Comparison of ENCODE assay signal across 21 cellular contexts in genomic region chr2:85733121-85733960, GRCh38. TPM values are rescaled to one million over a fixed set of nuclear protein-coding genes. Genes with fewer than 3 reads are reported as not detected.
DNase-seq lines count a peak whose midpoint lies in the region; ATAC-seq and TF ChIP-seq lines count a peak whose summit lies in the region.
"Had no signal": no experiment of that assay in that cellular context is flagged by ENCODE, and none has a peak within 500 bp of the region (broad histone marks: within the 10 kb centered on the region; RNA-seq: fewer than 3 reads in every experiment).

No MANE protein-coding gene starts in this region.

- H3K4me3 ChIP-seq in dorsolateral prefrontal cortex, result no peak overlapping the region
- no peak overlapping the region for H3K4me3 ChIP-seq in gastrocnemius medialis
- H3K4me3 ChIP-seq: BLaER1 treated with 17β-estradiol and CSF1 and Interleukin-3, amounts not matched to agents 10 nM and 100 nM; skin epidermis; thyroid gland had no signal

- peaks cover 77 to 83% of the 10 kb centered on the region in 2 donors for H3K4me1 ChIP-seq in gastrocnemius medialis

- H3K27ac ChIP-seq in dorsolateral prefrontal cortex (peak overlapping the region in 55 of 59 donors; percentile 7 to 84 (median 70)), gastrocnemius medialis (peak overlapping the region; percentile 82 to 97 (median 94))
- H3K27ac ChIP-seq: BLaER1 treated with 17β-estradiol and CSF1 and Interleukin-3, amounts not matched to agents 10 nM and 100 nM; KMS-11; neutrophil had no signal

- no peaks in the 10 kb centered on the region for H3K36me3 ChIP-seq in gastrocnemius medialis
- H3K36me3 ChIP-seq: BLaER1 treated with 17β-estradiol and CSF1 and Interleukin-3, amounts not matched to agents 10 nM and 100 nM; neutrophil; thyroid gland had no signal

- H3K27me3 ChIP-seq in dorsolateral prefrontal cortex (no peaks in the 10 kb centered on the region), gastrocnemius medialis (no peaks in the 10 kb centered on the region)
- H3K27me3 ChIP-seq: BLaER1 treated with 17β-estradiol and CSF1 and Interleukin-3, amounts not matched to agents 10 nM and 100 nM; neutrophil; thyroid gland had no signal

- ATAC-seq in gastrocnemius medialis, result peak; percentile 59 to 60
- ATAC-seq in GM19351 (IDR thresholded peaks at IDR 0.05; ENCODE audit: unreplicated experiment), result no peak
- ATAC-seq: esophagus mucosa had no signal

- DNase-seq in DMS 273 treated with DMSO at 0.1 percent for 48 hours (lab: John Stamatoyannopoulos, UW) (peak; percentile 56), NCI-H2171 (lab: John Stamatoyannopoulos, UW) (peak; percentile 40), dorsolateral prefrontal cortex (peak in 1 of 10 donors; percentile 34), gastrocnemius medialis (peak; percentile 93 to 98), GM13977 (ENCODE audit: low spot score) (no peak), NK-92 (lab: John Stamatoyannopoulos, UW; ENCODE audit: unreplicated experiment) (no peak)
- DNase-seq: activated CD4-positive, alpha-beta T cell treated with anti-CD3 and anti-CD28 coated beads for 48 hours; activated naive CD4-positive, alpha-beta T cell treated with Interleukin-2 at 50 U/mL for 16 hours; NCI-H1092 treated with DMSO at 0.1 percent for 48 hours; NCI-H2227 treated with DMSO at 0.1 percent for 48 hours; stimulated activated CD4-positive, alpha-beta T cell treated with anti-CD3 and anti-CD28 coated beads, Interleukin-4, amount 100 ng/mL, for 24 hours; stimulated activated CD8-positive, alpha-beta memory T cell treated with anti-CD3 and anti-CD28 coated beads, Interleukin-4, amount 100 ng/mL, for 48 hours had no signal

- peak; percentile 29 to 57 for TF ChIP-seq POLR2A in gastrocnemius medialis (IDR thresholded peaks at IDR 0.05)

- intact Hi-C loops in dorsolateral prefrontal cortex (cut with DNase I), result no loop called here
- intact Hi-C loops in gastrocnemius medialis (cut with DNase I; ENCODE audit: low total_unique reads), result loop anchor here (1.0 to 5.0 kb wide), 3 partner anchors 41 to 304 kb away; no protein-coding TSS in a partner anchor

- no peak for TF ChIP-seq CTCF in dorsolateral prefrontal cortex (IDR thresholded peaks at IDR 0.05 in 54 of 56, conservative IDR thresholded peaks at IDR 0.05 in 2 of 56; ENCODE audit: low read depth in 1 of 56, partially characterized antibody in 56 of 56)
- TF ChIP-seq CTCF in gastrocnemius medialis (IDR thresholded peaks at IDR 0.05 in 4 of 5, conservative IDR thresholded peaks at IDR 0.05 in 1 of 5), result no peak
- no peak for TF ChIP-seq CTCF in GM13977 (IDR thresholded peaks at IDR 0.05; ENCODE audit: extremely low read depth, insufficient read depth, missing control alignments)

- H3K9me3 ChIP-seq in gastrocnemius medialis, result no peaks in the 10 kb centered on the region
- H3K9me3 ChIP-seq: BLaER1 treated with 17β-estradiol and CSF1 and Interleukin-3, amounts not matched to agents 10 nM and 100 nM; neutrophil; thyroid gland had no signal

- in situ Hi-C loops in gastrocnemius medialis (cut with MboI; ENCODE audit: low sequenced_read_pairs in 4 of 4), result no loop called here
- in situ Hi-C loops in GM13977 (cut with MboI; ENCODE audit: low pct_unique_long_range_greater_than_20kb, low sequenced_read_pairs, unreplicated experiment), result no loop called here

RNA-seq across cellular contexts. Expression of gene ATOH8, which starts 20.4 kb away (rescaled TPM):
- total RNA-seq in dorsolateral prefrontal cortex (10 to 100 TPM in 97 of 120 experiments, 1 to 10 TPM in 23; 4.6 to 58.9 (median 14.7) TPM), gastrocnemius medialis (100 to 1,000 TPM; 122 to 266 (median 150) TPM)

RNA-seq across cellular contexts. Expression of gene GNLY, which starts 39.2 kb away (rescaled TPM):
- total RNA-seq in dorsolateral prefrontal cortex (10 to 100 TPM in 6 of 120 experiments, 1 to 10 TPM in 105, under 1 TPM in 7, not detected in 2; 0.48 to 16.9 (median 3.9) TPM), gastrocnemius medialis (10 to 100 TPM in 2 of 4 donors, 1 to 10 TPM in 2; 3.6 to 36.1 (median 12.0) TPM)
- total RNA-seq: dermis microvascular lymphatic vessel endothelial cell, mesothelial cell of epicardium had no signal

Comparison
In these comparisons a context has a peak if more than half of its experiments do, and no peak if none do; other contexts are left out.
1. DNase-seq: peak in DMS 273 treated with DMSO at 0.1 percent for 48 hours (single experiment), NCI-H2171 (single experiment) and gastrocnemius medialis (2 of 2); none in GM13977 (single experiment) and NK-92 (single experiment).